25 cellular contexts compared by ENCODE assay signal in genomic region chr10:49744091-49744685, GRCh38. TPM values are rescaled to one million over a fixed set of nuclear protein-coding genes. Genes with fewer than 3 reads are reported as not detected.
"Had no signal": no experiment of that assay in that cellular context is flagged by ENCODE, and none has a peak within 500 bp of the region (broad histone marks: within the 10 kb centered on the region; RNA-seq: fewer than 3 reads in every experiment).

No MANE protein-coding gene starts in this region.

- H3K9me3 ChIP-seq: esophagus squamous epithelium, heart right ventricle, left lung, lower lobe of right lung, right lobe of liver, thyroid gland, upper lobe of left lung, vagina had no signal

- H3K4me1 ChIP-seq: esophagus squamous epithelium, heart right ventricle, left lung, lower lobe of right lung, thyroid gland, upper lobe of left lung, vagina had no signal

- DNase-seq: activated CD4-positive, alpha-beta memory T cell treated with anti-CD3 and anti-CD28 coated beads for 36 hours; activated CD4-positive, alpha-beta T cell treated with anti-CD3 and anti-CD28 coated beads, Interleukin-2, amount 10 ng/mL, durations not matched to agents 24 days and 14 days; activated CD4-positive, CD25-positive, alpha-beta regulatory T cell treated with anti-CD3 and anti-CD28 coated beads, Interleukin-2, amount 50 U/mL, for 72 hours; activated gamma-delta T cell treated with Interleukin-2 at 50 U/mL for 16 hours; activated naive CD4-positive, alpha-beta T cell treated with anti-CD3 and anti-CD28 coated beads, Interleukin-2, amount 50 U/mL, for 16 hours; activated T-cell treated with anti-CD3 and anti-CD28 coated beads, Interleukin-2, amount 50 U/mL, for 24 hours; amniotic stem cell; brain microvascular endothelial cell; esophagus squamous epithelium; foreskin melanocyte; heart right ventricle; left lung; lower lobe of right lung; right lobe of liver; stimulated activated CD4-positive, alpha-beta T cell treated with anti-CD3 and anti-CD28 coated beads, Interleukin-12 subunit alpha, Interleukin-12 subunit beta, amount 100 ng/mL, for 4 hours; stimulated activated CD4-positive, alpha-beta T cell treated with anti-CD3 and anti-CD28 coated beads, Interleukin-4, amount 100 ng/mL, for 4 hours; stimulated activated CD8-positive, alpha-beta memory T cell treated with anti-CD3 and anti-CD28 coated beads, Interleukin-4, amount 100 ng/mL, for 48 hours; stimulated activated naive CD8-positive, alpha-beta T cell treated with anti-CD3 and anti-CD28 coated beads, Interleukin-15, amount 100 ng/mL, for 72 hours; T-helper 2 cell; thyroid gland had no signal

- H3K4me3 ChIP-seq: esophagus squamous epithelium, heart right ventricle, left lung, lower lobe of right lung, right lobe of liver, thyroid gland, upper lobe of left lung, vagina had no signal

- H3K27ac ChIP-seq: brain microvascular endothelial cell, esophagus squamous epithelium, heart right ventricle, left lung, lower lobe of right lung, right lobe of liver, thyroid gland, upper lobe of left lung, vagina had no signal

- FAIRE-seq: astrocyte had no signal

- ATAC-seq: heart right ventricle; left lung; lower lobe of right lung; right lobe of liver; stimulated activated memory B cell treated with anti-CD40 and anti-IgM and Interleukin-4, amounts not matched to agents 10 μg/mL and 1 μg/mL and 100 μg/mL, for 72 hours; stimulated activated naive CD8-positive, alpha-beta T cell treated with anti-CD3 and anti-CD28 coated beads, Interleukin-15, amount 100 ng/mL, for 72 hours had no signal

- H3K36me3 ChIP-seq: brain microvascular endothelial cell, esophagus squamous epithelium, heart right ventricle, left lung, lower lobe of right lung, upper lobe of left lung, vagina had no signal

- H3K27me3 ChIP-seq: brain microvascular endothelial cell, esophagus squamous epithelium, heart right ventricle, left lung, right lobe of liver, thyroid gland, upper lobe of left lung, vagina had no signal

RNA-seq across cellular contexts. Expression of gene OGDHL, which starts 17.9 kb away (rescaled TPM):
- total RNA-seq: mesenteric fat pad had no signal
